ENCODE assay signal across 8 cellular contexts in genomic region chr2:167294775-167295140, GRCh38. TPM values are rescaled to one million over a fixed set of nuclear protein-coding genes. Genes with fewer than 3 reads are reported as not detected.
DNase-seq lines count a peak whose midpoint lies in the region; ATAC-seq lines count a peak whose summit lies in the region.

No MANE protein-coding gene starts in this region.

- H3K27me3 Mint-ChIP-seq in T-helper 1 cell treated with Interleukin-12 subunit alpha and Interleukin-12 subunit beta and Interleukin-4 antibody, amounts not matched to agents 30 μg/mL and 1 μg/mL, for 36 hours (ENCODE audit: low read depth): peaks cover 44% of the 10 kb centered on the region
- peaks cover 67% of the 10 kb centered on the region for H3K27me3 Mint-ChIP-seq in activated naive CD8-positive, alpha-beta T cell treated with anti-CD3 and anti-CD28 coated beads for 36 hours

- no peak overlapping the region for H3K9ac ChIP-seq in iPS-15b (ENCODE audit: low read depth, low read length)

- peak overlapping the region; percentile 61 for H3K4me3 ChIP-seq in iPS-15b (ENCODE audit: low read depth, low read length)

- DNase-seq in T-helper 1 cell (no peak), superior temporal gyrus (ENCODE audit: extremely low spot score) (peak; percentile 43), mucosa of gallbladder (ENCODE audit: low spot score) (no peak), left colon (no peak)
- no peak for DNase-seq in activated naive CD8-positive, alpha-beta T cell treated with anti-CD3 and anti-CD28 coated beads for 36 hours

- peak overlapping the region; percentile 72 for H3K4me3 Mint-ChIP-seq in T-helper 1 cell treated with Interleukin-12 subunit alpha and Interleukin-12 subunit beta and Interleukin-4 antibody, amounts not matched to agents 30 μg/mL and 1 μg/mL, for 36 hours
- peak overlapping the region; percentile 47 for H3K4me3 Mint-ChIP-seq in activated naive CD8-positive, alpha-beta T cell treated with anti-CD3 and anti-CD28 coated beads for 36 hours

- no peak overlapping the region for H3K27ac Mint-ChIP-seq in T-helper 1 cell treated with Interleukin-12 subunit alpha and Interleukin-12 subunit beta and Interleukin-4 antibody, amounts not matched to agents 30 μg/mL and 1 μg/mL, for 36 hours
- no peak overlapping the region for H3K27ac Mint-ChIP-seq in activated naive CD8-positive, alpha-beta T cell treated with anti-CD3 and anti-CD28 coated beads for 36 hours

- peaks cover 23% of the 10 kb centered on the region for H3K4me1 ChIP-seq in iPS-15b (ENCODE audit: control insufficient read depth, insufficient read depth, low read length)

- no peaks in the 10 kb centered on the region for H3K9me3 Mint-ChIP-seq in T-helper 1 cell treated with Interleukin-12 subunit alpha and Interleukin-12 subunit beta and Interleukin-4 antibody, amounts not matched to agents 30 μg/mL and 1 μg/mL, for 36 hours
- H3K9me3 Mint-ChIP-seq in activated naive CD8-positive, alpha-beta T cell treated with anti-CD3 and anti-CD28 coated beads for 36 hours: no peaks in the 10 kb centered on the region

- H3K36me3 ChIP-seq in iPS-15b (ENCODE audit: control insufficient read depth, insufficient read depth, low read length): no peaks in the 10 kb centered on the region

- H3K36me3 Mint-ChIP-seq in T-helper 1 cell treated with Interleukin-12 subunit alpha and Interleukin-12 subunit beta and Interleukin-4 antibody, amounts not matched to agents 30 μg/mL and 1 μg/mL, for 36 hours (ENCODE audit: low read depth): peaks cover 3% of the 10 kb centered on the region
- H3K36me3 Mint-ChIP-seq in activated naive CD8-positive, alpha-beta T cell treated with anti-CD3 and anti-CD28 coated beads for 36 hours: no peaks in the 10 kb centered on the region

- ATAC-seq in left colon: no peak
- ATAC-seq in GM18517 (IDR thresholded peaks at IDR 0.05; ENCODE audit: unreplicated experiment): no peak

- H3K27me3 ChIP-seq in iPS-15b (ENCODE audit: control insufficient read depth, insufficient read depth, low read length): no peaks in the 10 kb centered on the region

- intact Hi-C loops in left colon (cut with DNase I, micrococcal nuclease): no loop called here

- H3K9me3 ChIP-seq in iPS-15b (ENCODE audit: control insufficient read depth, insufficient read depth, low read length): no peaks in the 10 kb centered on the region

- peaks cover 13% of the 10 kb centered on the region for H3K4me1 Mint-ChIP-seq in T-helper 1 cell treated with Interleukin-12 subunit alpha and Interleukin-12 subunit beta and Interleukin-4 antibody, amounts not matched to agents 30 μg/mL and 1 μg/mL, for 36 hours (ENCODE audit: low read depth)
- H3K4me1 Mint-ChIP-seq in activated naive CD8-positive, alpha-beta T cell treated with anti-CD3 and anti-CD28 coated beads for 36 hours: peaks cover 11% of the 10 kb centered on the region

RNA-seq across cellular contexts. Expression of gene B3GALT1, which starts 2.0 kb away (rescaled TPM):
- total RNA-seq in activated naive CD8-positive, alpha-beta T cell treated with anti-CD3 and anti-CD28 coated beads for 36 hours: not detected
- 0.09 TPM for total RNA-seq in mucosa of gallbladder
- 10 to 100 TPM; 15.6 to 17.2 TPM for total RNA-seq in left colon

Comparison
In these comparisons a context has a peak if more than half of its experiments do, and no peak if none do; other contexts are left out.
1. RNA of gene B3GALT1, which starts 2.0 kb away (total RNA-seq): 15.6 to 17.2 TPM in left colon; 0.09 TPM in mucosa of gallbladder (single experiment) and not detected in activated naive CD8-positive, alpha-beta T cell treated with anti-CD3 and anti-CD28 coated beads for 36 hours; every median in the first group is over 10 times any median in the second.